Comparison of ENCODE assay signal across 1 cellular context in genomic region chr7:65251851-65252620, GRCh38.
TF ChIP-seq lines count a peak whose summit lies in the region.

No MANE protein-coding gene starts in this region.

TF ChIP-seq in GM12878, 131 proteins besides CTCF, POLR2A, EP300 and RAD21 (continued from another document):
- TF ChIP-seq FOXK2 (IDR thresholded peaks at IDR 0.05) (peak; percentile 73), BCLAF1 (IDR thresholded peaks at IDR 0.05) (peak; percentile 62; the same call in 1 of the 2 replicates), E2F4 (IDR thresholded peaks at IDR 0.05; ENCODE audit: low read depth, low read length) (no peak), IKZF1 (conservative IDR thresholded peaks at IDR 0.05) (peak; percentile 48), SP1 (IDR thresholded peaks at IDR 0.05; ENCODE audit: low read depth, low read length) (peak; percentile 33), E4F1 (IDR thresholded peaks at IDR 0.05; ENCODE audit: borderline replicate concordance, partially characterized antibody) (peak; percentile 29), IKZF2 (IDR thresholded peaks at IDR 0.05) (no peak), ZZZ3 (IDR thresholded peaks at IDR 0.05; ENCODE audit: control insufficient read depth, insufficient read length, low read depth) (no peak), BHLHE40 (IDR thresholded peaks at IDR 0.05; ENCODE audit: borderline replicate concordance in 1 of 2, low read depth in 2 of 2, low read length in 1 of 2) (peak in 1 of 2 experiments; percentile 70; a peak in 2 of 4 replicates), ZBTB33 (IDR thresholded peaks at IDR 0.05) (no peak), CHD1 (IDR thresholded peaks at IDR 0.05; ENCODE audit: low read depth, low read length) (peak; percentile 80; the same call in 1 of the 2 replicates), RFX5 (IDR thresholded peaks at IDR 0.05; ENCODE audit: low read depth, low read length) (no peak), GABPA (IDR thresholded peaks at IDR 0.05; ENCODE audit: low read depth) (no peak), BRCA1 (IDR thresholded peaks at IDR 0.05; ENCODE audit: low read depth, low read length) (no peak), IRF5 (IDR thresholded peaks at IDR 0.05; ENCODE audit: borderline replicate concordance) (no peak)
